Comparison of ENCODE assay signal across 26 cellular contexts in genomic region chr12:69544087-69544486, GRCh38.
"Had no signal": no experiment of that assay in that cellular context is flagged by ENCODE, and none has a peak within 500 bp of the region (broad histone marks: within the 10 kb centered on the region; RNA-seq: fewer than 3 reads in every experiment).

No MANE protein-coding gene starts in this region.

- ATAC-seq: effector memory CD8-positive, alpha-beta T cell; esophagus mucosa; gastrocnemius medialis; heart right ventricle; left cardiac atrium; left lung; left ventricle myocardium superior; lower lobe of right lung; mucosa of descending colon; naive thymus-derived CD8-positive, alpha-beta T cell had no signal

- H3K9me3 ChIP-seq: gastrocnemius medialis, mucosa of descending colon had no signal

- H3K4me3 ChIP-seq: esophagus squamous epithelium, gastrocnemius medialis, heart right ventricle, left lung, lower lobe of right lung, mucosa of descending colon had no signal

- H3K4me1 ChIP-seq: esophagus squamous epithelium, gastrocnemius medialis, heart right ventricle, left lung, lower lobe of right lung had no signal

- H3K27me3 ChIP-seq: esophagus squamous epithelium, gastrocnemius medialis, heart right ventricle, left lung had no signal

- FAIRE-seq: endometrium, islet of Langerhans, keratinocyte had no signal

- DNase-seq: cortex of kidney; effector CD8-positive, alpha-beta T cell; effector memory CD8-positive, alpha-beta T cell; endodermal cell; erythroblast; esophagus squamous epithelium; foreskin fibroblast; foreskin melanocyte; gastrocnemius medialis; glutamatergic neuron; head of caudate nucleus; heart right ventricle; hippocampal formation; left cardiac atrium; left lung; left ventricle myocardium superior; lower lobe of right lung; mesenchymal stem cell; mucosa of descending colon; naive B cell; naive thymus-derived CD8-positive, alpha-beta T cell had no signal

- H3K27ac ChIP-seq: epithelial cell of prostate, esophagus squamous epithelium, gastrocnemius medialis, heart right ventricle, left lung, lower lobe of right lung had no signal

- H3K36me3 ChIP-seq: gastrocnemius medialis, left lung, lower lobe of right lung had no signal
